In genomic region chr19:42553292-42554045, GRCh38 we compare ENCODE assay signal across 14 cellular contexts. TPM values are rescaled to one million over a fixed set of nuclear protein-coding genes. Genes with fewer than 3 reads are reported as not detected.
DNase-seq lines count a peak whose midpoint lies in the region; TF ChIP-seq lines count a peak whose summit lies in the region.
"Had no signal": no experiment of that assay in that cellular context is flagged by ENCODE, and none has a peak within 500 bp of the region (broad histone marks: within the 10 kb centered on the region; RNA-seq: fewer than 3 reads in every experiment).

No MANE protein-coding gene starts in this region.

- H3K36me3 ChIP-seq in fibroblast of lung (ENCODE audit: control insufficient read depth, insufficient read depth, low read length), result no peaks in the 10 kb centered on the region
- H3K36me3 ChIP-seq: suprapubic skin had no signal

- peak; percentile 54 for DNase-seq in Caki2 (ENCODE audit: low read depth)
- peak; percentile 23 for DNase-seq in NCI-H226
- peak; percentile 53 to 79 for DNase-seq in fibroblast of lung (ENCODE audit: low read depth in 2 of 2)
- DNase-seq in non-pigmented ciliary epithelial cell (ENCODE audit: low read depth), result peak; percentile 53
- DNase-seq in hypothalamus (lab: John Stamatoyannopoulos, UW), result no peak
- DNase-seq in HPDE6-E6E7 (ENCODE audit: extremely low spot score), result no peak
- no peak for DNase-seq in NCI-H446 treated with DMSO at 0.1 percent for 48 hours (lab: John Stamatoyannopoulos, UW)
- no peak for DNase-seq in T-helper 2 cell treated with Interferon-gamma antibody and Interleukin-4, amounts not matched to agents 5 μg/mL and 100 μg/mL, for 36 hours (ENCODE audit: low spot score)
- DNase-seq: cortex of kidney; DMS79 treated with DMSO at 0.1 percent for 48 hours; NCI-H1105; stimulated activated CD4-positive, alpha-beta T cell treated with anti-CD3 and anti-CD28 coated beads, Interleukin-12 subunit alpha, Interleukin-12 subunit beta, amount 100 ng/mL, for 4 hours had no signal

- H3K4me1 Mint-ChIP-seq in T-helper 2 cell treated with Interferon-gamma antibody and Interleukin-4, amounts not matched to agents 5 μg/mL and 100 μg/mL, for 36 hours (ENCODE audit: low read depth), result no peaks in the 10 kb centered on the region

- TF ChIP-seq CTCF in fibroblast of lung (conservative IDR thresholded peaks at IDR 0.05 in 1 of 2, IDR thresholded peaks at IDR 0.05 in 1 of 2; ENCODE audit: low read depth in 1 of 2, low read length in 2 of 2), result no peak

- H3K9me3 Mint-ChIP-seq in T-helper 2 cell treated with Interferon-gamma antibody and Interleukin-4, amounts not matched to agents 5 μg/mL and 100 μg/mL, for 36 hours, result peaks cover 5% of the 10 kb centered on the region

- no peak overlapping the region for H3K4me2 ChIP-seq in fibroblast of lung (ENCODE audit: extremely low read depth, insufficient read depth, low read length)

- H4K20me1 ChIP-seq in fibroblast of lung (ENCODE audit: control insufficient read depth, extremely low read depth, insufficient read depth, low read length), result no peaks in the 10 kb centered on the region

- H3K4me3 Mint-ChIP-seq in T-helper 2 cell treated with Interferon-gamma antibody and Interleukin-4, amounts not matched to agents 5 μg/mL and 100 μg/mL, for 36 hours, result no peak overlapping the region

- peaks cover 12% of the 10 kb centered on the region for H3K27me3 ChIP-seq in fibroblast of lung (ENCODE audit: control insufficient read depth, insufficient read depth, low read length)

- no peaks in the 10 kb centered on the region for H3K79me2 ChIP-seq in fibroblast of lung (ENCODE audit: control insufficient read depth, insufficient read depth, low read length)

- no peaks in the 10 kb centered on the region for H3K36me3 Mint-ChIP-seq in T-helper 2 cell treated with Interferon-gamma antibody and Interleukin-4, amounts not matched to agents 5 μg/mL and 100 μg/mL, for 36 hours (ENCODE audit: low read depth)

- no peak overlapping the region for H3K9ac ChIP-seq in fibroblast of lung (ENCODE audit: insufficient read depth, low read length)

- H3K4me1 ChIP-seq in fibroblast of lung (ENCODE audit: control insufficient read depth, extremely low read depth, insufficient read depth, low read length), result no peaks in the 10 kb centered on the region
- H3K4me1 ChIP-seq: suprapubic skin had no signal

- H3K27ac ChIP-seq in fibroblast of lung (ENCODE audit: insufficient read depth, low read length), result no peak overlapping the region
- H3K27ac ChIP-seq: suprapubic skin had no signal

- H3K9me3 ChIP-seq in fibroblast of lung (ENCODE audit: control insufficient read depth, insufficient read depth, low read depth, low read length), result no peaks in the 10 kb centered on the region
- H3K9me3 ChIP-seq: suprapubic skin had no signal

- in situ Hi-C loops in Caki2 (cut with HindIII; ENCODE audit: low pct_unique_long_range_greater_than_20kb, low sequenced_read_pairs), result no loop called here

- no peak overlapping the region for H3K4me3 ChIP-seq in fibroblast of lung (replicated peaks in 1 of 4; ENCODE audit: control extremely low read depth in 1 of 4, insufficient read depth in 1 of 4, low read depth in 3 of 4, low read length in 4 of 4)
- H3K4me3 ChIP-seq: suprapubic skin had no signal

- no peak overlapping the region for H3K27ac Mint-ChIP-seq in T-helper 2 cell treated with Interferon-gamma antibody and Interleukin-4, amounts not matched to agents 5 μg/mL and 100 μg/mL, for 36 hours

- H2AFZ ChIP-seq in fibroblast of lung (ENCODE audit: low read length), result no peak overlapping the region

- peaks cover 24% of the 10 kb centered on the region for H3K27me3 Mint-ChIP-seq in T-helper 2 cell treated with Interferon-gamma antibody and Interleukin-4, amounts not matched to agents 5 μg/mL and 100 μg/mL, for 36 hours (ENCODE audit: low read depth)

RNA-seq across cellular contexts. Expression of gene CEACAM1, which starts 25.2 kb away (rescaled TPM):
- total RNA-seq in Caki2 (2014; rRNA removed; shearing (Covaris generic); ENCODE audit: low replicate concordance), result 0.09 TPM in 1 of 2 replicates, not detected in the other
- not detected in 2 replicates for total RNA-seq in fibroblast of lung
- polyA plus RNA-seq in fibroblast of lung, result 0.03 TPM in 1 of 2 replicates, not detected in the other
- not detected in 2 replicates for polyA plus RNA-seq in fibroblast of lung (2012)
- not detected in 2 replicates for polyA minus RNA-seq in fibroblast of lung (ENCODE audit: low replicate concordance)

RNA-seq across cellular contexts. Expression of gene CEACAM8, which starts 41.3 kb away (rescaled TPM):
- total RNA-seq in Caki2 (2014; rRNA removed; shearing (Covaris generic); ENCODE audit: low replicate concordance), result not detected in 2 replicates
- not detected in 2 replicates for total RNA-seq in fibroblast of lung
- polyA plus RNA-seq in fibroblast of lung, result not detected in 2 replicates
- polyA plus RNA-seq in fibroblast of lung (2012), result not detected in 2 replicates
- polyA minus RNA-seq in fibroblast of lung (ENCODE audit: low replicate concordance), result not detected in 2 replicates
- total RNA-seq: SK-MEL-5 had no signal

Comparison
In these comparisons a context has a peak if more than half of its experiments do, and no peak if none do; other contexts are left out.
1. DNase-seq: peak in Caki2 (single experiment), NCI-H226 (single experiment), fibroblast of lung (2 of 2) and non-pigmented ciliary epithelial cell (single experiment); none in hypothalamus (0 of 51), HPDE6-E6E7 (single experiment), NCI-H446 treated with DMSO at 0.1 percent for 48 hours (single experiment) and T-helper 2 cell treated with Interferon-gamma antibody and Interleukin-4, amounts not matched to agents 5 μg/mL and 100 μg/mL, for 36 hours (single experiment).